In genomic region chr2:129958736-129959135, GRCh38 we compare ENCODE assay signal across 2 cellular contexts. TPM values are rescaled to one million over a fixed set of nuclear protein-coding genes. Genes with fewer than 3 reads are reported as not detected.
"Had no signal": no experiment of that assay in that cellular context is flagged by ENCODE, and none has a peak within 500 bp of the region (broad histone marks: within the 10 kb centered on the region; RNA-seq: fewer than 3 reads in every experiment).

No MANE protein-coding gene starts in this region.

RNA-seq across cellular contexts. Expression of gene RAB6C, which starts 20.7 kb away (rescaled TPM):
- polyA plus RNA-seq: endothelial cell of umbilical vein, foreskin keratinocyte had no signal
